In the genomic region with DNA sequence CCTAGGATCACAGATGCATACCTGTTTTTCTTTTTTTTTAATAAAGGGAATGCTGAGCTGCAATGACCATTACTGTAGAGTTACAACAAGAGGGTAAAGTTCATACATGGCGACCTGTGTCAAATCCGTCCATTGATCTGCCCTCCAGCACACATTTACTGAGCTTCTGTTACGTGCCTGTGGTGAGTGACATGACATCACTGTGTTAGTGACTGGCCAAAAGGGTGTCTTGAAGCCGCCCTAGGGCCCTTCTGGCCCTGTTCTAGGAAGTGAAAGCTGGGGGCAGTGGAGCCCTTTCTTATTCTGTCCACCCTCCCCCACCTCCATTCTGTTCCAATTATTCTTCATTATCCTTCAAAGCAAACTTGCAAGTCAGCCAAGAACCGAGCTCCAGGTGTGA, we compare ENCODE assay signal across 2 cellular contexts.
A peak's percentile ranks its signal among the peaks of the same experiment; 100 is the strongest.
TF ChIP-seq lines count a peak whose summit lies in the region.

No MANE protein-coding gene starts in this region.

TF ChIP-seq in GM23338, 12 proteins besides CTCF, POLR2A, EP300 and RAD21 (continued from another document):
- TF ChIP-seq, protein P1, sequence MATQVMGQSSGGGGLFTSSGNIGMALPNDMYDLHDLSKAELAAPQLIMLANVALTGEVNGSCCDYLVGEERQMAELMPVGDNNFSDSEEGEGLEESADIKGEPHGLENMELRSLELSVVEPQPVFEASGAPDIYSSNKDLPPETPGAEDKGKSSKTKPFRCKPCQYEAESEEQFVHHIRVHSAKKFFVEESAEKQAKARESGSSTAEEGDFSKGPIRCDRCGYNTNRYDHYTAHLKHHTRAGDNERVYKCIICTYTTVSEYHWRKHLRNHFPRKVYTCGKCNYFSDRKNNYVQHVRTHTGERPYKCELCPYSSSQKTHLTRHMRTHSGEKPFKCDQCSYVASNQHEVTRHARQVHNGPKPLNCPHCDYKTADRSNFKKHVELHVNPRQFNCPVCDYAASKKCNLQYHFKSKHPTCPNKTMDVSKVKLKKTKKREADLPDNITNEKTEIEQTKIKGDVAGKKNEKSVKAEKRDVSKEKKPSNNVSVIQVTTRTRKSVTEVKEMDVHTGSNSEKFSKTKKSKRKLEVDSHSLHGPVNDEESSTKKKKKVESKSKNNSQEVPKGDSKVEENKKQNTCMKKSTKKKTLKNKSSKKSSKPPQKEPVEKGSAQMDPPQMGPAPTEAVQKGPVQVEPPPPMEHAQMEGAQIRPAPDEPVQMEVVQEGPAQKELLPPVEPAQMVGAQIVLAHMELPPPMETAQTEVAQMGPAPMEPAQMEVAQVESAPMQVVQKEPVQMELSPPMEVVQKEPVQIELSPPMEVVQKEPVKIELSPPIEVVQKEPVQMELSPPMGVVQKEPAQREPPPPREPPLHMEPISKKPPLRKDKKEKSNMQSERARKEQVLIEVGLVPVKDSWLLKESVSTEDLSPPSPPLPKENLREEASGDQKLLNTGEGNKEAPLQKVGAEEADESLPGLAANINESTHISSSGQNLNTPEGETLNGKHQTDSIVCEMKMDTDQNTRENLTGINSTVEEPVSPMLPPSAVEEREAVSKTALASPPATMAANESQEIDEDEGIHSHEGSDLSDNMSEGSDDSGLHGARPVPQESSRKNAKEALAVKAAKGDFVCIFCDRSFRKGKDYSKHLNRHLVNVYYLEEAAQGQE (IDR thresholded peaks at IDR 0.05; ENCODE audit: unreplicated experiment): no peak
- TF ChIP-seq ZNF331 (CRISPR knock-in tag; IDR thresholded peaks at IDR 0.05; ENCODE audit: low read depth) (no peak), CREB1 (CRISPR knock-in tag; IDR thresholded peaks at IDR 0.05; ENCODE audit: low read depth) (no peak), EZH2phosphoT487 (IDR thresholded peaks at IDR 0.05; ENCODE audit: unreplicated experiment) (no peak), STAT1 (IDR thresholded peaks at IDR 0.05; ENCODE audit: unreplicated experiment) (no peak), NANOG (IDR thresholded peaks at IDR 0.05; ENCODE audit: borderline replicate concordance) (no peak), EZH2 (IDR thresholded peaks at IDR 0.05; ENCODE audit: low read depth, unreplicated experiment) (no peak), ZNF114 (CRISPR knock-in tag; IDR thresholded peaks at IDR 0.05) (no peak)
- TF ChIP-seq, protein P2, sequence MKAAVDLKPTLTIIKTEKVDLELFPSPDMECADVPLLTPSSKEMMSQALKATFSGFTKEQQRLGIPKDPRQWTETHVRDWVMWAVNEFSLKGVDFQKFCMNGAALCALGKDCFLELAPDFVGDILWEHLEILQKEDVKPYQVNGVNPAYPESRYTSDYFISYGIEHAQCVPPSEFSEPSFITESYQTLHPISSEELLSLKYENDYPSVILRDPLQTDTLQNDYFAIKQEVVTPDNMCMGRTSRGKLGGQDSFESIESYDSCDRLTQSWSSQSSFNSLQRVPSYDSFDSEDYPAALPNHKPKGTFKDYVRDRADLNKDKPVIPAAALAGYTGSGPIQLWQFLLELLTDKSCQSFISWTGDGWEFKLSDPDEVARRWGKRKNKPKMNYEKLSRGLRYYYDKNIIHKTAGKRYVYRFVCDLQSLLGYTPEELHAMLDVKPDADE (IDR thresholded peaks at IDR 0.05): no peak
- TF ChIP-seq, protein P3, sequence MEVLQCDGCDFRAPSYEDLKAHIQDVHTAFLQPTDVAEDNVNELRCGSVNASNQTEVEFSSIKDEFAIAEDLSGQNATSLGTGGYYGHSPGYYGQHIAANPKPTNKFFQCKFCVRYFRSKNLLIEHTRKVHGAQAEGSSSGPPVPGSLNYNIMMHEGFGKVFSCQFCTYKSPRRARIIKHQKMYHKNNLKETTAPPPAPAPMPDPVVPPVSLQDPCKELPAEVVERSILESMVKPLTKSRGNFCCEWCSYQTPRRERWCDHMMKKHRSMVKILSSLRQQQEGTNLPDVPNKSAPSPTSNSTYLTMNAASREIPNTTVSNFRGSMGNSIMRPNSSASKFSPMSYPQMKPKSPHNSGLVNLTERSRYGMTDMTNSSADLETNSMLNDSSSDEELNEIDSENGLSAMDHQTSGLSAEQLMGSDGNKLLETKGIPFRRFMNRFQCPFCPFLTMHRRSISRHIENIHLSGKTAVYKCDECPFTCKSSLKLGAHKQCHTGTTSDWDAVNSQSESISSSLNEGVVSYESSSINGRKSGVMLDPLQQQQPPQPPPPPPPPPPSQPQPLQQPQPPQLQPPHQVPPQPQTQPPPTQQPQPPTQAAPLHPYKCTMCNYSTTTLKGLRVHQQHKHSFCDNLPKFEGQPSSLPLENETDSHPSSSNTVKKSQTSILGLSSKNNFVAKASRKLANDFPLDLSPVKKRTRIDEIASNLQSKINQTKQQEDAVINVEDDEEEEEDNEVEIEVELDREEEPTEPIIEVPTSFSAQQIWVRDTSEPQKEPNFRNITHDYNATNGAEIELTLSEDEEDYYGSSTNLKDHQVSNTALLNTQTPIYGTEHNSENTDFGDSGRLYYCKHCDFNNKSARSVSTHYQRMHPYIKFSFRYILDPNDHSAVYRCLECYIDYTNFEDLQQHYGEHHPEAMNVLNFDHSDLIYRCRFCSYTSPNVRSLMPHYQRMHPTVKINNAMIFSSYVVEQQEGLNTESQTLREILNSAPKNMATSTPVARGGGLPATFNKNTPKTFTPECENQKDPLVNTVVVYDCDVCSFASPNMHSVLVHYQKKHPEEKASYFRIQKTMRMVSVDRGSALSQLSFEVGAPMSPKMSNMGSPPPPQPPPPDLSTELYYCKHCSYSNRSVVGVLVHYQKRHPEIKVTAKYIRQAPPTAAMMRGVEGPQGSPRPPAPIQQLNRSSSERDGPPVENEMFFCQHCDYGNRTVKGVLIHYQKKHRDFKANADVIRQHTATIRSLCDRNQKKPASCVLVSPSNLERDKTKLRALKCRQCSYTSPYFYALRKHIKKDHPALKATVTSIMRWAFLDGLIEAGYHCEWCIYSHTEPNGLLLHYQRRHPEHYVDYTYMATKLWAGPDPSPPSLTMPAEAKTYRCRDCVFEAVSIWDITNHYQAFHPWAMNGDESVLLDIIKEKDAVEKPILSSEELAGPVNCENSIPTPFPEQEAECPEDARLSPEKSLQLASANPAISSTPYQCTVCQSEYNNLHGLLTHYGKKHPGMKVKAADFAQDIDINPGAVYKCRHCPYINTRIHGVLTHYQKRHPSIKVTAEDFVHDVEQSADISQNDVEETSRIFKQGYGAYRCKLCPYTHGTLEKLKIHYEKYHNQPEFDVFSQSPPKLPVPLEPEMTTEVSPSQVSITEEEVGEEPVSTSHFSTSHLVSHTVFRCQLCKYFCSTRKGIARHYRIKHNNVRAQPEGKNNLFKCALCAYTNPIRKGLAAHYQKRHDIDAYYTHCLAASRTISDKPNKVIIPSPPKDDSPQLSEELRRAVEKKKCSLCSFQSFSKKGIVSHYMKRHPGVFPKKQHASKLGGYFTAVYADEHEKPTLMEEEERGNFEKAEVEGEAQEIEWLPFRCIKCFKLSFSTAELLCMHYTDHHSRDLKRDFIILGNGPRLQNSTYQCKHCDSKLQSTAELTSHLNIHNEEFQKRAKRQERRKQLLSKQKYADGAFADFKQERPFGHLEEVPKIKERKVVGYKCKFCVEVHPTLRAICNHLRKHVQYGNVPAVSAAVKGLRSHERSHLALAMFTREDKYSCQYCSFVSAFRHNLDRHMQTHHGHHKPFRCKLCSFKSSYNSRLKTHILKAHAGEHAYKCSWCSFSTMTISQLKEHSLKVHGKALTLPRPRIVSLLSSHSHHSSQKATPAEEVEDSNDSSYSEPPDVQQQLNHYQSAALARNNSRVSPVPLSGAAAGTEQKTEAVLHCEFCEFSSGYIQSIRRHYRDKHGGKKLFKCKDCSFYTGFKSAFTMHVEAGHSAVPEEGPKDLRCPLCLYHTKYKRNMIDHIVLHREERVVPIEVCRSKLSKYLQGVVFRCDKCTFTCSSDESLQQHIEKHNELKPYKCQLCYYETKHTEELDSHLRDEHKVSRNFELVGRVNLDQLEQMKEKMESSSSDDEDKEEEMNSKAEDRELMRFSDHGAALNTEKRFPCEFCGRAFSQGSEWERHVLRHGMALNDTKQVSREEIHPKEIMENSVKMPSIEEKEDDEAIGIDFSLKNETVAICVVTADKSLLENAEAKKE (CRISPR knock-in tag; IDR thresholded peaks at IDR 0.05): no peak

TF ChIP-seq in HepG2, 621 proteins besides CTCF, POLR2A, EP300 and RAD21 (continued from another document and continues in another):
- TF ChIP-seq, protein P4, sequence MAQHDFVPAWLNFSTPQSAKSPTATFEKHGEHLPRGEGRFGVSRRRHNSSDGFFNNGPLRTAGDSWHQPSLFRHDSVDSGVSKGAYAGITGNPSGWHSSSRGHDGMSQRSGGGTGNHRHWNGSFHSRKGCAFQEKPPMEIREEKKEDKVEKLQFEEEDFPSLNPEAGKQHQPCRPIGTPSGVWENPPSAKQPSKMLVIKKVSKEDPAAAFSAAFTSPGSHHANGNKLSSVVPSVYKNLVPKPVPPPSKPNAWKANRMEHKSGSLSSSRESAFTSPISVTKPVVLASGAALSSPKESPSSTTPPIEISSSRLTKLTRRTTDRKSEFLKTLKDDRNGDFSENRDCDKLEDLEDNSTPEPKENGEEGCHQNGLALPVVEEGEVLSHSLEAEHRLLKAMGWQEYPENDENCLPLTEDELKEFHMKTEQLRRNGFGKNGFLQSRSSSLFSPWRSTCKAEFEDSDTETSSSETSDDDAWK (CRISPR knock-in tag; IDR thresholded peaks at IDR 0.05): no peak
- no peak for TF ChIP-seq SNAPC2 (CRISPR knock-in tag; IDR thresholded peaks at IDR 0.05)
- no peak for TF ChIP-seq NR2F2 (IDR thresholded peaks at IDR 0.05; ENCODE audit: borderline replicate concordance, low read depth)
- TF ChIP-seq SIN3A (IDR thresholded peaks at IDR 0.05; ENCODE audit: borderline replicate concordance, low read depth, low read length): no peak
- TF ChIP-seq, protein P5, sequence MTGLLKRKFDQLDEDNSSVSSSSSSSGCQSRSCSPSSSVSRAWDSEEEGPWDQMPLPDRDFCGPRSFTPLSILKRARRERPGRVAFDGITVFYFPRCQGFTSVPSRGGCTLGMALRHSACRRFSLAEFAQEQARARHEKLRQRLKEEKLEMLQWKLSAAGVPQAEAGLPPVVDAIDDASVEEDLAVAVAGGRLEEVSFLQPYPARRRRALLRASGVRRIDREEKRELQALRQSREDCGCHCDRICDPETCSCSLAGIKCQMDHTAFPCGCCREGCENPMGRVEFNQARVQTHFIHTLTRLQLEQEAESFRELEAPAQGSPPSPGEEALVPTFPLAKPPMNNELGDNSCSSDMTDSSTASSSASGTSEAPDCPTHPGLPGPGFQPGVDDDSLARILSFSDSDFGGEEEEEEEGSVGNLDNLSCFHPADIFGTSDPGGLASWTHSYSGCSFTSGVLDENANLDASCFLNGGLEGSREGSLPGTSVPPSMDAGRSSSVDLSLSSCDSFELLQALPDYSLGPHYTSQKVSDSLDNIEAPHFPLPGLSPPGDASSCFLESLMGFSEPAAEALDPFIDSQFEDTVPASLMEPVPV (CRISPR knock-in tag; IDR thresholded peaks at IDR 0.05): no peak
- TF ChIP-seq ATF7 (IDR thresholded peaks at IDR 0.05): no peak
- no peak for TF ChIP-seq ATF7 (CRISPR knock-in tag; IDR thresholded peaks at IDR 0.05)
- no peak for TF ChIP-seq KLF16 (CRISPR knock-in tag; IDR thresholded peaks at IDR 0.05)
- TF ChIP-seq ZNF598 (CRISPR knock-in tag; IDR thresholded peaks at IDR 0.05; ENCODE audit: borderline replicate concordance): no peak
- TF ChIP-seq ZSCAN25 (CRISPR knock-in tag; IDR thresholded peaks at IDR 0.05): no peak
- TF ChIP-seq, protein P6, sequence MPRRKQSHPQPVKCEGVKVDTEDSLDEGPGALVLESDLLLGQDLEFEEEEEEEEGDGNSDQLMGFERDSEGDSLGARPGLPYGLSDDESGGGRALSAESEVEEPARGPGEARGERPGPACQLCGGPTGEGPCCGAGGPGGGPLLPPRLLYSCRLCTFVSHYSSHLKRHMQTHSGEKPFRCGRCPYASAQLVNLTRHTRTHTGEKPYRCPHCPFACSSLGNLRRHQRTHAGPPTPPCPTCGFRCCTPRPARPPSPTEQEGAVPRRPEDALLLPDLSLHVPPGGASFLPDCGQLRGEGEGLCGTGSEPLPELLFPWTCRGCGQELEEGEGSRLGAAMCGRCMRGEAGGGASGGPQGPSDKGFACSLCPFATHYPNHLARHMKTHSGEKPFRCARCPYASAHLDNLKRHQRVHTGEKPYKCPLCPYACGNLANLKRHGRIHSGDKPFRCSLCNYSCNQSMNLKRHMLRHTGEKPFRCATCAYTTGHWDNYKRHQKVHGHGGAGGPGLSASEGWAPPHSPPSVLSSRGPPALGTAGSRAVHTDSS (CRISPR knock-in tag; conservative IDR thresholded peaks at IDR 0.05): no peak
- no peak for TF ChIP-seq CREB1 (IDR thresholded peaks at IDR 0.05)
- TF ChIP-seq CREB1 (CRISPR knock-in tag; IDR thresholded peaks at IDR 0.05): peak; percentile 33; the same call in 1 of the 2 replicates
- TF ChIP-seq, protein P7, sequence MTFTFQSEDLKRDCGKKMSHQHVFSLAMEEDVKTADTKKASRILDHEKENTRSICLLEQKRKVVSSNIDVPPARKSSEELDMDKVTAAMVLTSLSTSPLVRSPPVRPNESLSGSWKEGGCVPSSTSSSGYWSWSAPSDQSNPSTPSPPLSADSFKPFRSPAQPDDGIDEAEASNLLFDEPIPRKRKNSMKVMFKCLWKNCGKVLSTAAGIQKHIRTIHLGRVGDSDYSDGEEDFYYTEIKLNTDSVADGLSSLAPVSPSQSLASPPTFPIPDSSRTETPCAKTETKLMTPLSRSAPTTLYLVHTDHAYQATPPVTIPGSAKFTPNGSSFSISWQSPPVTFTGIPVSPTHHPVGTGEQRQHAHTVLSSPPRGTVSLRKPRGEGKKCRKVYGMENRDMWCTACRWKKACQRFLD (CRISPR knock-in tag; IDR thresholded peaks at IDR 0.05; ENCODE audit: borderline replicate concordance): no peak
- no peak for TF ChIP-seq REXO4 (CRISPR knock-in tag; IDR thresholded peaks at IDR 0.05; ENCODE audit: borderline replicate concordance)
- TF ChIP-seq ZMYM3 (CRISPR knock-in tag; IDR thresholded peaks at IDR 0.05): 0 out of 2 replicates have a peak, but pooled peaks have one; percentile 26
- no peak for TF ChIP-seq KAT7 (CRISPR knock-in tag; IDR thresholded peaks at IDR 0.05; ENCODE audit: borderline replicate concordance)
- TF ChIP-seq ERF (CRISPR knock-in tag; IDR thresholded peaks at IDR 0.05): no peak
- TF ChIP-seq ZNF780A (CRISPR knock-in tag; IDR thresholded peaks at IDR 0.05): no peak
- no peak for TF ChIP-seq KMT2A (CRISPR knock-in tag; IDR thresholded peaks at IDR 0.05)
